In genomic region chr12:30696103-30696408, GRCh38 we compare ENCODE assay signal across 8 cellular contexts. TPM values are rescaled to one million over a fixed set of nuclear protein-coding genes. Genes with fewer than 3 reads are reported as not detected.
DNase-seq lines count a peak whose midpoint lies in the region; ATAC-seq, FAIRE-seq and TF ChIP-seq lines count a peak whose summit lies in the region.

No MANE protein-coding gene starts in this region.

- H3K4me3 Mint-ChIP-seq in central memory CD8-positive, alpha-beta T cell, result peak overlapping the region; percentile 95
- peak overlapping the region; percentile 96 for H3K4me3 Mint-ChIP-seq in nephron progenitor cell

- no peaks in the 10 kb centered on the region for H3K9me3 Mint-ChIP-seq in central memory CD8-positive, alpha-beta T cell
- H3K9me3 Mint-ChIP-seq in nephron progenitor cell, result no peaks in the 10 kb centered on the region

- FAIRE-seq in H54 (lab: Jason Lieb, UNC), result no peak

- H3K4me1 ChIP-seq in A673 (ENCODE audit: insufficient read depth, low read length, poor library complexity, severe bottlenecking), result peaks cover 11% of the 10 kb centered on the region

- CTCF ChIA-PET in A673 (lab: Charles Lee), result interaction anchor here (0.7 kb wide), 4 partner anchors 58 to 1906 kb away, joined by 4 to 19 read pairs (median 9); no protein-coding TSS in a partner anchor

- ATAC-seq in GM19452 (IDR thresholded peaks at IDR 0.05; ENCODE audit: unreplicated experiment) (peak; percentile 39), HG03558 (IDR thresholded peaks at IDR 0.05; ENCODE audit: extremely low read depth, unreplicated experiment) (peak; percentile 7)
- ATAC-seq in central memory CD8-positive, alpha-beta T cell (replicated peaks; ENCODE audit: extremely low read depth, poor library complexity, severe bottlenecking), result peak; percentile 25

- BruUV-seq in A673 (replicated peaks; lab: Mats Ljungman, UMichigan), result no TSS peak

- peaks cover 35% of the 10 kb centered on the region for H3K4me1 Mint-ChIP-seq in central memory CD8-positive, alpha-beta T cell
- peaks cover 35% of the 10 kb centered on the region for H3K4me1 Mint-ChIP-seq in nephron progenitor cell

- intact Hi-C loops in A673 (cut with micrococcal nuclease; ENCODE audit: unreplicated experiment), result loop anchor here (5.0 kb wide), 1 partner anchor 96 kb away; no protein-coding TSS in a partner anchor

- H3K27me3 Mint-ChIP-seq in central memory CD8-positive, alpha-beta T cell, result no peaks in the 10 kb centered on the region
- H3K27me3 Mint-ChIP-seq in nephron progenitor cell (ENCODE audit: low read depth, poor library complexity), result peaks cover 2% of the 10 kb centered on the region

- no peak for TF ChIP-seq POLR2A in H54 (IDR thresholded peaks at IDR 0.05; ENCODE audit: low read depth, low read length)

- H3K36me3 ChIP-seq in A673 (ENCODE audit: insufficient read depth, low read length, poor library complexity, severe bottlenecking), result no peaks in the 10 kb centered on the region

- H3K27ac ChIP-seq in A673 (ENCODE audit: low read depth, low read length, poor library complexity, severe bottlenecking), result peak overlapping the region; percentile 81

- no peaks in the 10 kb centered on the region for H3K27me3 ChIP-seq in A673 (replicated peaks; ENCODE audit: insufficient read depth, low read depth, low read length, poor library complexity)

- DNase-seq in A673 (ENCODE audit: low spot score) (no peak), nephron progenitor cell (no peak), H54 (ENCODE audit: insufficient read length, low spot score) (no peak), HuH-7.5 (ENCODE audit: low spot score) (no peak), GOT3 (lab: John Stamatoyannopoulos, UW) (no peak)
- DNase-seq in central memory CD8-positive, alpha-beta T cell (ENCODE audit: low spot score in 2 of 2), result no peak

- H3K36me3 Mint-ChIP-seq in central memory CD8-positive, alpha-beta T cell (ENCODE audit: insufficient read depth), result peaks cover 5% of the 10 kb centered on the region
- H3K36me3 Mint-ChIP-seq in nephron progenitor cell (ENCODE audit: low read depth), result peaks cover 5% of the 10 kb centered on the region

- H3K4me3 ChIP-seq in A673 (ENCODE audit: low read depth, low read length, poor library complexity, severe bottlenecking), result peak overlapping the region; percentile 83

- no peaks in the 10 kb centered on the region for H3K9me3 ChIP-seq in A673 (ENCODE audit: low read depth, low read length, poor library complexity, severe bottlenecking)

- peak overlapping the region; percentile 94 for H3K27ac Mint-ChIP-seq in central memory CD8-positive, alpha-beta T cell (ENCODE audit: low read depth)
- H3K27ac Mint-ChIP-seq in nephron progenitor cell, result peak overlapping the region; percentile 28

- POLR2A ChIA-PET in A673 (lab: Charles Lee; ENCODE audit: low non-redundant PET), result no interaction called here

- TF ChIP-seq CTCF in A673 (conservative IDR thresholded peaks at IDR 0.05; ENCODE audit: low read depth, low read length) (no peak), nephron progenitor cell (IDR thresholded peaks at IDR 0.05) (no peak)

RNA-seq across cellular contexts. Expression of gene IPO8, which starts 0.4 kb away (rescaled TPM):
- total RNA-seq in A673 (2021), result 37.9 and 42.7 TPM in 2 replicates

RNA-seq across cellular contexts. Expression of gene CAPRIN2, which starts 58.7 kb away (rescaled TPM):
- total RNA-seq in A673 (2021), result 16.4 and 16.7 TPM in 2 replicates
